18 cellular contexts compared by ENCODE assay signal in the genomic region with DNA sequence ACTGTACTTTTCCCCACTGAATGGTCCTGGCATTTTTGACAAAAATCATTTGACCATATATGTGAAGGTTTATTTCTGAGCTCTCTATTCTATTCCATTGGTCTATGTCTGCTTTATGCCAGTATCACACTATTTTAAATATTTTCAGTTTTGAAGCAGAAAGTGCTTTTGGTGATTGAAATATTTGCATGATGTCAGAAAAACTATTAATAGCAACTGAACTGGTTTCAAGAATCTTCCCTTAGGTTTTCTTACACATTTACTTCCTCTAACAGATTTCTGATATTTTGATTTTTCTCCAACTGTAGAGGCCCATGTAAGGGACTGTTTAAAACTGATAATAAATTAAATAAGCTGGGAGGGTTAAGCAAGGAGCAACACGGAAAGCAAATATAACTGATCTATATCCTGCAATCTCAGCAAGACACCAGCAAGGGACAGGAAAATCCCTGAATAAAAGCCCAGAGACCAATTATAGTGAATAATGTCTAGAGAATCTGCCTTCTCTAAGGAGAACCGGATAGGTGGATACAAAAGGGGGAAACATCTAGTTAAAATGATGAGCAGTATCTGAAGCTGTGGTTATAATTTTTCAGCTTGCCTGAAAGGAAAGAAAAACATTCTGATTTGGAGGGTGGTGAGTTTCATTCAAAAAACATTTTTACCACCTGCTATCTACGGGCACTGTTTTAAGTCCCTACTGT.
A peak's percentile ranks its signal among the peaks of the same experiment; 100 is the strongest.
DNase-seq lines count a peak whose midpoint lies in the region; ATAC-seq and TF ChIP-seq lines count a peak whose summit lies in the region.
"Had no signal": no experiment of that assay in that cellular context is flagged by ENCODE, and none has a peak within 500 bp of the region (broad histone marks: within the 10 kb centered on the region; RNA-seq: fewer than 3 reads in every experiment).

No MANE protein-coding gene starts in this region.

- H3K4me1 ChIP-seq in DOHH2 (ENCODE audit: control insufficient read depth, low read length), result peaks cover 19% of the 10 kb centered on the region
- H3K4me1 ChIP-seq in KMS-11 (ENCODE audit: low read depth, poor library complexity, severe bottlenecking), result peaks cover 35% of the 10 kb centered on the region
- no peaks in the 10 kb centered on the region for H3K4me1 ChIP-seq in mucosa of descending colon (ENCODE audit: low read depth)
- H3K4me1 ChIP-seq in mammary epithelial cell (ENCODE audit: insufficient read depth, low read length), result no peaks in the 10 kb centered on the region
- H3K4me1 ChIP-seq in transverse colon, result peaks cover 0 to 8% (median 3%) of the 10 kb centered on the region in 4 donors
- H3K4me1 ChIP-seq: prostate gland had no signal

- no peaks in the 10 kb centered on the region for H3K9me3 Mint-ChIP-seq in osteocyte (ENCODE audit: unreplicated experiment)

- no peaks in the 10 kb centered on the region for H3K27me3 Mint-ChIP-seq in osteocyte (ENCODE audit: unreplicated experiment)

- no peaks in the 10 kb centered on the region; the same call in 1 of the 2 replicates for H3F3A ChIP-seq in DOHH2 (ENCODE audit: control insufficient read depth, insufficient read depth)

- ATAC-seq in mucosa of descending colon, result no peak
- ATAC-seq: lower lobe of right lung; stimulated activated naive CD8-positive, alpha-beta T cell treated with anti-CD3 and anti-CD28 coated beads, Interleukin-15, Interleukin-2, amounts not matched to agents 100 U/mL and 50 U/mL, for 24 hours had no signal

- H3K4me3 ChIP-seq in DOHH2 (ENCODE audit: low read length) (peak overlapping the region; percentile 34), KMS-11 (IDR thresholded peaks at IDR 0.05; ENCODE audit: insufficient read depth, low read depth, low read length) (no peak overlapping the region), coronary artery (no peak overlapping the region), mucosa of descending colon (no peak overlapping the region), mammary epithelial cell (replicated peaks in 1 of 3; ENCODE audit: insufficient read depth in 1 of 3, low read depth in 2 of 3, low read length in 3 of 3) (no peak overlapping the region), transverse colon (no peak overlapping the region)
- H3K4me3 ChIP-seq: adrenal gland, lower lobe of right lung, prostate gland had no signal

- peak overlapping the region; percentile 18 for H3K4me3 Mint-ChIP-seq in osteocyte (ENCODE audit: unreplicated experiment)

- H3K27ac ChIP-seq in DOHH2 (ENCODE audit: low read depth, low read length), result no peak overlapping the region; the same call in 1 of the 2 replicates
- peak overlapping the region; percentile 69 for H3K27ac ChIP-seq in KMS-11
- H3K27ac ChIP-seq in coronary artery, result peak overlapping the region; percentile 7 to 26
- no peak overlapping the region for H3K27ac ChIP-seq in mammary epithelial cell (ENCODE audit: insufficient read depth, low read depth, low read length)
- H3K27ac ChIP-seq in transverse colon, result no peak overlapping the region
- H3K27ac ChIP-seq: lower lobe of right lung, prostate gland had no signal

- H3K9me3 ChIP-seq in DOHH2 (ENCODE audit: control insufficient read depth, insufficient read depth, low read length), result no peaks in the 10 kb centered on the region
- H3K9me3 ChIP-seq in mucosa of descending colon, result no peaks in the 10 kb centered on the region
- H3K9me3 ChIP-seq in mammary epithelial cell (replicated peaks; ENCODE audit: insufficient read depth, low read length), result no peaks in the 10 kb centered on the region
- no peaks in the 10 kb centered on the region for H3K9me3 ChIP-seq in transverse colon
- H3K9me3 ChIP-seq: adrenal gland, lower lobe of right lung, prostate gland had no signal

- no peak for DNase-seq in coronary artery (ENCODE audit: low spot score)
- DNase-seq in osteocyte (ENCODE audit: extremely low spot score, unreplicated experiment), result no peak
- DNase-seq in activated CD4-positive, alpha-beta T cell treated with anti-CD3 and anti-CD28 coated beads, Interleukin-2, amount 50 U/mL, for 1 hour, result no peak
- no peak for DNase-seq in mucosa of descending colon
- no peak for DNase-seq in mammary epithelial cell
- no peak for DNase-seq in transverse colon
- DNase-seq: activated CD8-positive, alpha-beta memory T cell treated with anti-CD3 and anti-CD28 coated beads, Interleukin-2, amount 50 U/mL, for 4 hours; adrenal gland; COR-L47; head of caudate nucleus; lower lobe of right lung; NCI-H1105; NCI-H510A; SHP77 treated with DMSO at 0.1 percent for 48 hours; stimulated activated naive CD8-positive, alpha-beta T cell treated with anti-CD3 and anti-CD28 coated beads, Interleukin-15, Interleukin-2, amounts not matched to agents 100 U/mL and 50 U/mL, for 24 hours had no signal

- peaks cover 19% of the 10 kb centered on the region for H3K4me1 Mint-ChIP-seq in osteocyte (ENCODE audit: unreplicated experiment)

- H3K9me2 ChIP-seq in DOHH2 (replicated peaks; ENCODE audit: control insufficient read depth, low read length), result no peaks in the 10 kb centered on the region

- WGBS in mammary epithelial cell (ENCODE audit: low coverage, missing lambda C conversion rate), result 91% methylated on average over 3 of the region's 3 CpGs
- 61 to 84% methylated on average over 2 to 3 of the region's 3 CpGs for WGBS in transverse colon (ENCODE audit: low coverage in 1 of 2), 2 donors

- no TSS peak for BruUV-seq in mammary epithelial cell (replicated peaks; lab: Mats Ljungman, UMichigan)

- no peaks in the 10 kb centered on the region for H3K27me3 ChIP-seq in DOHH2 (ENCODE audit: control insufficient read depth, low read length)
- no peaks in the 10 kb centered on the region for H3K27me3 ChIP-seq in KMS-11 (ENCODE audit: insufficient read depth, low read depth)
- H3K27me3 ChIP-seq in mammary epithelial cell (ENCODE audit: insufficient read depth, low read length), result no peaks in the 10 kb centered on the region
- H3K27me3 ChIP-seq in transverse colon, result no peaks in the 10 kb centered on the region
- H3K27me3 ChIP-seq: adrenal gland had no signal

- no peak for TF ChIP-seq POLR2A in transverse colon (IDR thresholded peaks at IDR 0.05)

- intact Hi-C loops in mucosa of descending colon (cut with DNase I, micrococcal nuclease), result no loop called here
- intact Hi-C loops in mammary epithelial cell (cut with micrococcal nuclease), result no loop called here
- intact Hi-C loops in transverse colon (cut with DNase I; ENCODE audit: low total_unique reads), result no loop called here

- TF ChIP-seq CTCF in DOHH2 (IDR thresholded peaks at IDR 0.05; ENCODE audit: low read depth, low read length, poor library complexity, severe bottlenecking), result no peak
- TF ChIP-seq CTCF in KMS-11 (conservative IDR thresholded peaks at IDR 0.05; ENCODE audit: low read depth, low read length), result no peak
- no peak for TF ChIP-seq CTCF in coronary artery (IDR thresholded peaks at IDR 0.05)
- TF ChIP-seq CTCF in osteocyte (IDR thresholded peaks at IDR 0.05), result no peak
- no peak for TF ChIP-seq CTCF in mucosa of descending colon (IDR thresholded peaks at IDR 0.05)
- no peak for TF ChIP-seq CTCF in mammary epithelial cell (conservative IDR thresholded peaks at IDR 0.05 in 1 of 2, IDR thresholded peaks at IDR 0.05 in 1 of 2; ENCODE audit: extremely low read depth in 1 of 2, insufficient read depth in 1 of 2, low read depth in 1 of 2, low read length in 2 of 2)
- TF ChIP-seq CTCF in transverse colon (IDR thresholded peaks at IDR 0.05), result no peak

- H3K4me2 ChIP-seq in DOHH2 (ENCODE audit: low read length) (peak overlapping the region; percentile 52), KMS-11 (peak overlapping the region; percentile 91), mammary epithelial cell (ENCODE audit: insufficient read depth, low read depth, low read length) (no peak overlapping the region)

- in situ Hi-C loops in mammary epithelial cell (cut with MboI; ENCODE audit: low sequenced_read_pairs in 2 of 2) (no loop called here), transverse colon (cut with MboI; ENCODE audit: low pct_ligation_motif_present in 1 of 4, low pct_unique_long_range_greater_than_20kb in 1 of 4, low sequenced_read_pairs in 3 of 4) (no loop called here)

- no peaks in the 10 kb centered on the region for H3K36me3 ChIP-seq in DOHH2 (ENCODE audit: control insufficient read depth, low read length)
- no peaks in the 10 kb centered on the region for H3K36me3 ChIP-seq in KMS-11 (ENCODE audit: insufficient read depth)
- no peaks in the 10 kb centered on the region for H3K36me3 ChIP-seq in mucosa of descending colon (ENCODE audit: low read depth)
- H3K36me3 ChIP-seq in mammary epithelial cell (ENCODE audit: insufficient read depth, low read length), result no peaks in the 10 kb centered on the region
- H3K36me3 ChIP-seq in transverse colon, result peaks cover 0 to 4% (median 2%) of the 10 kb centered on the region in 4 donors
- H3K36me3 ChIP-seq: adrenal gland, prostate gland had no signal

- H3K9ac ChIP-seq in KMS-11 (peak overlapping the region; percentile 50), mammary epithelial cell (ENCODE audit: insufficient read depth, low read length) (no peak overlapping the region)

- peak overlapping the region; percentile 73 for H3K27ac Mint-ChIP-seq in osteocyte (ENCODE audit: unreplicated experiment)

- peaks cover 13% of the 10 kb centered on the region for H3K36me3 Mint-ChIP-seq in osteocyte (ENCODE audit: unreplicated experiment)

- no peak for TF ChIP-seq EP300 in transverse colon (IDR thresholded peaks at IDR 0.05; ENCODE audit: low read depth)

- no peaks in the 10 kb centered on the region for H4K20me1 ChIP-seq in DOHH2 (ENCODE audit: control insufficient read depth, insufficient read depth, low read depth, low read length)
- H4K20me1 ChIP-seq in KMS-11 (ENCODE audit: insufficient read depth), result no peaks in the 10 kb centered on the region
- no peaks in the 10 kb centered on the region for H4K20me1 ChIP-seq in mammary epithelial cell (ENCODE audit: insufficient read depth, low read length)

- H2AFZ ChIP-seq in KMS-11 (ENCODE audit: low read depth), result peak overlapping the region; percentile 65; the same call in 1 of the 2 replicates
- H2AFZ ChIP-seq in mammary epithelial cell (ENCODE audit: low read depth, low read length), result no peak overlapping the region

- dilution Hi-C loops in mammary epithelial cell (cut with HindIII; ENCODE audit: low sequenced_read_pairs), result no loop called here

- CTCF ChIA-PET in mammary epithelial cell (lab: Charles Lee; ENCODE audit: low non-redundant PET), result no interaction called here

- H3K79me2 ChIP-seq in DOHH2 (ENCODE audit: control insufficient read depth, low read length) (no peaks in the 10 kb centered on the region), KMS-11 (ENCODE audit: insufficient read depth, low read depth) (no peaks in the 10 kb centered on the region), mammary epithelial cell (ENCODE audit: insufficient read depth, low read length) (no peaks in the 10 kb centered on the region)

Comparison
In these comparisons a context has a peak if more than half of its experiments do, and no peak if none do; other contexts are left out.
1. H3K27ac ChIP-seq: peak in KMS-11 (single experiment) and coronary artery (2 of 2); none in DOHH2 (single experiment), mammary epithelial cell (single experiment) and transverse colon (0 of 4).